ENCODE assay signal across 1 cellular context in the genomic region with DNA sequence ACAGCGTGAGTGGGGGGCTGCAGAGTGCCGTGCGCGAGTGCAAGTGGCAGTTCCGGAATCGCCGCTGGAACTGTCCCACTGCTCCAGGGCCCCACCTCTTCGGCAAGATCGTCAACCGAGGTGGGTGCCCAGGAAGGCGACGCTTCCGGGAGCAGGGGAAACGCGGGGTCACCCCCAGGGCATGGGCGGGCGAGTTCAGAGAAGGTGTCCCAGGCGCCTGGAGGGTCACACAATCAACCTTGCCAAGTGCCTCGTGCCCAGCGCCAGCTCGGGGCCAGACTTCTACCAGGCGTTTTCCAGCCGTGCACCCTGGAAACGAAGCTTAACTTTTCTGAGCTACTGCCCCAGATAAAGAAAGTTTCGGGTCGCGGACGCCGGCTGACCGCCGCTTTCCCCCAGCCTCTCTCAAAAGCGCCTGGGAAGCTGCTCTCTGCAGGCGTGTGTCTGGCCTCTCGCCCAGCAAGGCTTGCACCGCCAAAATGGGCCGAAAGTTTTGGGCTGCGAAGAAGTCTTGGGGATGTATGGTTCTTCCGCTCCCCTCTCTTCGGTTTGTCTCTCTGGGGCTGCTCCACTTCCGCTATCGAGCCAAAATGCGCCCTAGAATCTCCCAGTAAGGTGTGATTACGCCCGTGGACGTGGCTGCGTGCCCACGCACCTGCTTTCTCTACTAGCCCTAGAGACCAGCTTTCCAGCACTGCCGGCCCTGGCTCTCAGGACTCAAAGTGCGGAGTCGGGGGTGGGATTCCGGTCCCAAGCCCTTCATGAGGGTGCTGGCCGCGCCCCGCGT.
TF ChIP-seq lines count a peak whose summit lies in the region.

No MANE protein-coding gene starts in this region.

TF ChIP-seq in H1, 55 proteins besides CTCF, POLR2A, EP300 and RAD21:
- TF ChIP-seq RBBP5 (IDR thresholded peaks at IDR 0.05; ENCODE audit: borderline replicate concordance, low read depth, low read length) (0 out of 2 replicates have a peak, but pooled peaks have one; percentile 27), CBX8 (IDR thresholded peaks at IDR 0.05; ENCODE audit: borderline replicate concordance, low read depth, low read length) (peak; percentile 22; the same call in 1 of the 2 replicates), SP1 (IDR thresholded peaks at IDR 0.05; ENCODE audit: low read depth, low read length) (no peak), KDM4A (IDR thresholded peaks at IDR 0.05; ENCODE audit: low read depth, low read length, severe bottlenecking) (peak; percentile 26), SUZ12 (IDR thresholded peaks at IDR 0.05; ENCODE audit: low read length) (peak; percentile 77), RNF2 (IDR thresholded peaks at IDR 0.05; ENCODE audit: borderline replicate concordance, low read depth, low read length, missing control alignments, poor library complexity, severe bottlenecking) (peak; percentile 73), EZH2 (IDR thresholded peaks at IDR 0.05; ENCODE audit: low read depth, low read length, severe bottlenecking) (peak; percentile 76), JUN (IDR thresholded peaks at IDR 0.05; ENCODE audit: low read depth, low read length) (no peak)
- TF ChIP-seq, protein P1, sequence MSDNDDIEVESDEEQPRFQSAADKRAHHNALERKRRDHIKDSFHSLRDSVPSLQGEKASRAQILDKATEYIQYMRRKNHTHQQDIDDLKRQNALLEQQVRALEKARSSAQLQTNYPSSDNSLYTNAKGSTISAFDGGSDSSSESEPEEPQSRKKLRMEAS (IDR thresholded peaks at IDR 0.05): peak; percentile 33; the same call in 1 of the 2 replicates
- TF ChIP-seq, protein P2, sequence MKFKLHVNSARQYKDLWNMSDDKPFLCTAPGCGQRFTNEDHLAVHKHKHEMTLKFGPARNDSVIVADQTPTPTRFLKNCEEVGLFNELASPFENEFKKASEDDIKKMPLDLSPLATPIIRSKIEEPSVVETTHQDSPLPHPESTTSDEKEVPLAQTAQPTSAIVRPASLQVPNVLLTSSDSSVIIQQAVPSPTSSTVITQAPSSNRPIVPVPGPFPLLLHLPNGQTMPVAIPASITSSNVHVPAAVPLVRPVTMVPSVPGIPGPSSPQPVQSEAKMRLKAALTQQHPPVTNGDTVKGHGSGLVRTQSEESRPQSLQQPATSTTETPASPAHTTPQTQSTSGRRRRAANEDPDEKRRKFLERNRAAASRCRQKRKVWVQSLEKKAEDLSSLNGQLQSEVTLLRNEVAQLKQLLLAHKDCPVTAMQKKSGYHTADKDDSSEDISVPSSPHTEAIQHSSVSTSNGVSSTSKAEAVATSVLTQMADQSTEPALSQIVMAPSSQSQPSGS (IDR thresholded peaks at IDR 0.05; ENCODE audit: low read length): no peak
- TF ChIP-seq, protein P3, sequence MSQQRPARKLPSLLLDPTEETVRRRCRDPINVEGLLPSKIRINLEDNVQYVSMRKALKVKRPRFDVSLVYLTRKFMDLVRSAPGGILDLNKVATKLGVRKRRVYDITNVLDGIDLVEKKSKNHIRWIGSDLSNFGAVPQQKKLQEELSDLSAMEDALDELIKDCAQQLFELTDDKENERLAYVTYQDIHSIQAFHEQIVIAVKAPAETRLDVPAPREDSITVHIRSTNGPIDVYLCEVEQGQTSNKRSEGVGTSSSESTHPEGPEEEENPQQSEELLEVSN (IDR thresholded peaks at IDR 0.05): 0 out of 2 replicates have a peak, but pooled peaks have one; percentile 10
